In genomic region chr4:101831816-101832215, GRCh38 we compare ENCODE assay signal across 18 cellular contexts. TPM values are rescaled to one million over a fixed set of nuclear protein-coding genes. Genes with fewer than 3 reads are reported as not detected.
"Had no signal": no experiment of that assay in that cellular context is flagged by ENCODE, and none has a peak within 500 bp of the region (broad histone marks: within the 10 kb centered on the region; RNA-seq: fewer than 3 reads in every experiment).

No MANE protein-coding gene starts in this region.

- H3K9me3 Mint-ChIP-seq: central memory CD8-positive, alpha-beta T cell; mesothelial cell of epicardium; nephron progenitor cell had no signal

- H3K27me3 ChIP-seq: dorsolateral prefrontal cortex, heart left ventricle, testis, transverse colon had no signal

- H3K27ac ChIP-seq: dorsolateral prefrontal cortex, heart left ventricle, testis, transverse colon had no signal

- H3K36me3 ChIP-seq: heart left ventricle, transverse colon had no signal

- ATAC-seq: esophagus mucosa, heart left ventricle, sciatic nerve had no signal

- H3K9me3 ChIP-seq: heart left ventricle, testis, transverse colon had no signal

- H3K4me1 Mint-ChIP-seq: nephron progenitor cell had no signal

- H3K27ac Mint-ChIP-seq: mesothelial cell of epicardium, nephron progenitor cell had no signal

- H3K36me3 Mint-ChIP-seq: mesothelial cell of epicardium had no signal

- DNase-seq: cortex of kidney; dorsolateral prefrontal cortex; effector memory CD4-positive, alpha-beta T cell; heart left ventricle; hippocampal formation; kidney glomerular epithelial cell; mammary epithelial cell; nephron progenitor cell; stimulated activated CD4-positive, alpha-beta T cell treated with anti-CD3 and anti-CD28 coated beads, Interleukin-2, amount 100 ng/mL, for 24 hours; stimulated activated CD4-positive, alpha-beta T cell treated with anti-CD3 and anti-CD28 coated beads, Interleukin-4, amount 100 ng/mL, for 4 hours; stimulated activated naive CD4-positive, alpha-beta T cell treated with Interleukin-2 at 50 U/mL for 16 hours; testis; transverse colon had no signal

- H3K4me3 Mint-ChIP-seq: central memory CD8-positive, alpha-beta T cell; mesothelial cell of epicardium; nephron progenitor cell had no signal

- H3K4me3 ChIP-seq: dorsolateral prefrontal cortex, heart left ventricle, testis, transverse colon had no signal

RNA-seq across cellular contexts. Expression of gene BANK1, which starts 41.3 kb away (rescaled TPM):
- total RNA-seq: pulmonary artery endothelial cell had no signal
